ENCODE assay signal across 16 cellular contexts in the genomic region with DNA sequence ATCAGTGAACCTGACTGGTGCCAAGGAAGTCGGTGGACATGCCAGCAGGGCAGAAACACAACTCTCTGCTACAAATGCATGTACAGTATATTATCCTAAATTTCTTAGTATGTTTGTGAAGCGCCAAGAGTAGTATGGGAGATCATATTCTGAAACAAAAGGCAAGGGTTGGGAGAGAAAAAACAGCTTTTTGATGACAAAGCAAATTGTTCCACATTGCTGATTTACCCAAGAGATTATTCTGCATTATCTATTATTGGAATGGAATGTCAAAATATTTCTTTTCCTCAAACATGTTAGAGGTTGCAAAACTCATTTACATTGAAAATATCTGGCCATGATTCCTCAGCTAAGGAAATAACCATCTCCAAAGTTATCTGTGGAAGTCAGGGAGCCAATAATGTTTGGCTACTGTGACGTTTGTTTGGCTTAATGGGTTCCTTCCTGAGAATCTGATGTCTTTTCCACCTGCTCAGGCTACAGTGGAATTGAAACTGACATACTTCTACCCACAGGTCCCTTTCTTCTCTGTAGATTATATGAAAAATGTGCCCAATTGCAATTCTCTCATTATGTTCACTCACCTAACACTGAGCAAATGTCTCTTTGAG.
DNase-seq lines count a peak whose midpoint lies in the region; ATAC-seq, FAIRE-seq and TF ChIP-seq lines count a peak whose summit lies in the region.
"Had no signal": no experiment of that assay in that cellular context is flagged by ENCODE, and none has a peak within 500 bp of the region (broad histone marks: within the 10 kb centered on the region; RNA-seq: fewer than 3 reads in every experiment).

No MANE protein-coding gene starts in this region.

- no peak overlapping the region for H3K23ac ChIP-seq in IMR-90 (ENCODE audit: low read depth, low read length)

- in situ Hi-C loops in IMR-90 (cut with MboI; ENCODE audit: low sequenced_read_pairs) (no loop called here), transverse colon (cut with MboI; ENCODE audit: low pct_ligation_motif_present in 1 of 4, low pct_unique_long_range_greater_than_20kb in 1 of 4, low sequenced_read_pairs in 3 of 4) (no loop called here)

- no peak overlapping the region for H3K4ac ChIP-seq in IMR-90 (ENCODE audit: low read depth, low read length)

- H4K20me1 ChIP-seq in IMR-90 (ENCODE audit: insufficient read depth, low read length): no peaks in the 10 kb centered on the region

- no peak overlapping the region for H3K27ac Mint-ChIP-seq in endodermal cell
- H3K27ac Mint-ChIP-seq in osteocyte (ENCODE audit: unreplicated experiment): peak overlapping the region; percentile 21
- H3K27ac Mint-ChIP-seq in activated CD4-positive, alpha-beta T cell treated with anti-CD3 and anti-CD28 coated beads, Interleukin-2, amount 10 ng/mL, durations not matched to agents 7 days and 5 days: no peak overlapping the region
- H3K27ac Mint-ChIP-seq: B cell; CD4-positive, alpha-beta T cell had no signal

- H3K9ac ChIP-seq in IMR-90 (ENCODE audit: low read depth, low read length): no peak overlapping the region
- no peak overlapping the region for H3K9ac ChIP-seq in endodermal cell (ENCODE audit: extremely low read depth, low read length, poor library complexity, severe bottlenecking)

- no peaks in the 10 kb centered on the region for H3K4me1 ChIP-seq in A549
- H3K4me1 ChIP-seq in IMR-90 (ENCODE audit: control insufficient read depth, insufficient read depth, low read length): no peaks in the 10 kb centered on the region
- H3K4me1 ChIP-seq in endodermal cell (ENCODE audit: control insufficient read depth, insufficient read depth, low read length): peaks cover 3% of the 10 kb centered on the region
- no peaks in the 10 kb centered on the region for H3K4me1 ChIP-seq in transverse colon
- H3K4me1 ChIP-seq: HAP-1 had no signal

- no TSS peak for BruUV-seq in IMR-90 (replicated peaks; lab: Mats Ljungman, UMichigan)

- no peak overlapping the region for H2AFZ ChIP-seq in IMR-90 (replicated peaks; ENCODE audit: low read length, poor library complexity)

- H3K27me3 ChIP-seq in IMR-90 (ENCODE audit: control insufficient read depth, insufficient read depth, low read length): no peaks in the 10 kb centered on the region; the same call in 1 of the 2 replicates
- no peaks in the 10 kb centered on the region for H3K27me3 ChIP-seq in endodermal cell (ENCODE audit: control insufficient read depth, insufficient read depth, low read length, poor library complexity, severe bottlenecking)
- no peaks in the 10 kb centered on the region for H3K27me3 ChIP-seq in transverse colon

- FAIRE-seq in A549 (lab: Jason Lieb, UNC): no peak
- FAIRE-seq: GM12878, GM18507 had no signal

- no peak for DNase-seq in A549 (ENCODE audit: low read depth in 1 of 2, low spot score in 1 of 2)
- no peak for DNase-seq in IMR-90
- DNase-seq in endodermal cell: no peak
- no peak for DNase-seq in osteocyte (ENCODE audit: extremely low spot score, unreplicated experiment)
- DNase-seq in activated CD4-positive, alpha-beta T cell treated with anti-CD3 and anti-CD28 coated beads, Interleukin-2, amount 10 ng/mL, durations not matched to agents 7 days and 5 days: no peak
- no peak for DNase-seq in stimulated activated CD4-positive, alpha-beta T cell treated with anti-CD3 and anti-CD28 coated beads, Interleukin-4, amount 100 ng/mL, for 24 hours
- DNase-seq in transverse colon: no peak
- DNase-seq: C1 segment of cervical spinal cord; Calu3; CD4-positive, alpha-beta T cell; DMS 273 treated with DMSO at 0.1 percent for 48 hours; GOT3 had no signal

- ATAC-seq in A549 (no peak), IMR-90 (ENCODE audit: low read depth) (no peak)
- ATAC-seq: GM12878 had no signal

- no peaks in the 10 kb centered on the region for H3K9me3 ChIP-seq in A549
- no peaks in the 10 kb centered on the region for H3K9me3 ChIP-seq in IMR-90 (ENCODE audit: control insufficient read depth, insufficient read depth, low read length)
- H3K9me3 ChIP-seq in endodermal cell (ENCODE audit: control insufficient read depth, low read length): no peaks in the 10 kb centered on the region
- H3K9me3 ChIP-seq in transverse colon: no peaks in the 10 kb centered on the region
- H3K9me3 ChIP-seq: HAP-1 had no signal

- intact Hi-C loops in IMR-90 (cut with micrococcal nuclease) (no loop called here), transverse colon (cut with DNase I; ENCODE audit: low total_unique reads) (no loop called here)

- H3K9me3 Mint-ChIP-seq in endodermal cell (no peaks in the 10 kb centered on the region), osteocyte (ENCODE audit: unreplicated experiment) (peaks cover 15% of the 10 kb centered on the region)
- no peaks in the 10 kb centered on the region for H3K9me3 Mint-ChIP-seq in activated CD4-positive, alpha-beta T cell treated with anti-CD3 and anti-CD28 coated beads, Interleukin-2, amount 10 ng/mL, durations not matched to agents 7 days and 5 days
- H3K9me3 Mint-ChIP-seq: CD4-positive, alpha-beta T cell had no signal

- no peak overlapping the region for H2BK5ac ChIP-seq in IMR-90 (ENCODE audit: low read depth, low read length, poor library complexity, severe bottlenecking)

- H3K27me3 Mint-ChIP-seq in endodermal cell (ENCODE audit: insufficient read depth) (peaks cover 7% of the 10 kb centered on the region), osteocyte (ENCODE audit: unreplicated experiment) (no peaks in the 10 kb centered on the region)
- H3K27me3 Mint-ChIP-seq in activated CD4-positive, alpha-beta T cell treated with anti-CD3 and anti-CD28 coated beads, Interleukin-2, amount 10 ng/mL, durations not matched to agents 7 days and 5 days: peaks cover 5% of the 10 kb centered on the region

- H3K4me3 ChIP-seq in A549: no peak overlapping the region
- no peak overlapping the region for H3K4me3 ChIP-seq in IMR-90 (ENCODE audit: insufficient read depth, low read depth, low read length)
- H3K4me3 ChIP-seq in endodermal cell (ENCODE audit: low read length): no peak overlapping the region
- H3K4me3 ChIP-seq in transverse colon: no peak overlapping the region
- H3K4me3 ChIP-seq: GM12878, HAP-1 had no signal

- H3K36me3 ChIP-seq in IMR-90 (ENCODE audit: control insufficient read depth, insufficient read depth, low read length): no peaks in the 10 kb centered on the region
- no peaks in the 10 kb centered on the region for H3K36me3 ChIP-seq in endodermal cell (ENCODE audit: control insufficient read depth, insufficient read depth, low read length)
- no peaks in the 10 kb centered on the region for H3K36me3 ChIP-seq in transverse colon
- H3K36me3 ChIP-seq: HAP-1 had no signal

- H4K8ac ChIP-seq in IMR-90 (ENCODE audit: low read depth in 2 of 2, low read length in 2 of 2): no peak overlapping the region

- no peak for TF ChIP-seq POLR2A in A549 (IDR thresholded peaks at IDR 0.05; ENCODE audit: low read length)
- TF ChIP-seq POLR2A in IMR-90 (IDR thresholded peaks at IDR 0.05; ENCODE audit: low read depth, low read length): no peak
- no peak for TF ChIP-seq POLR2A in transverse colon (IDR thresholded peaks at IDR 0.05)

- no peaks in the 10 kb centered on the region for H3K36me3 Mint-ChIP-seq in endodermal cell (ENCODE audit: low read depth)
- no peaks in the 10 kb centered on the region for H3K36me3 Mint-ChIP-seq in osteocyte (ENCODE audit: unreplicated experiment)
- no peaks in the 10 kb centered on the region for H3K36me3 Mint-ChIP-seq in activated CD4-positive, alpha-beta T cell treated with anti-CD3 and anti-CD28 coated beads, Interleukin-2, amount 10 ng/mL, durations not matched to agents 7 days and 5 days (ENCODE audit: low read depth)

- H3K79me1 ChIP-seq in IMR-90 (ENCODE audit: low read depth in 1 of 2, low read length in 2 of 2): no peaks in the 10 kb centered on the region

- TF ChIP-seq EP300 in A549 (IDR thresholded peaks at IDR 0.05): no peak
- no peak for TF ChIP-seq EP300 in transverse colon (IDR thresholded peaks at IDR 0.05; ENCODE audit: low read depth)

- no peak overlapping the region for H3K18ac ChIP-seq in IMR-90 (ENCODE audit: low read depth, low read length)

- no peak overlapping the region for H4K5ac ChIP-seq in IMR-90 (ENCODE audit: low read depth, low read length)

- no peak overlapping the region for H3K56ac ChIP-seq in IMR-90 (ENCODE audit: extremely low read depth, insufficient read depth, low read length)

- TF ChIP-seq RAD21 in A549 (conservative IDR thresholded peaks at IDR 0.05 in 1 of 2, IDR thresholded peaks at IDR 0.05 in 1 of 2) (no peak), IMR-90 (IDR thresholded peaks at IDR 0.05; ENCODE audit: low read length) (no peak)

- WGBS in A549 (ENCODE audit: missing lambda C conversion rate): 0% methylated on average over 3 of the region's 3 CpGs
- WGBS in IMR-90 (ENCODE audit: extremely low coverage in 2 of 2, insufficient read length in 1 of 2), 2 experiments: no CpG with 5 or more reads among the region's 3 CpGs
- 86 to 100% methylated on average over 2 to 3 of the region's 3 CpGs for WGBS in endodermal cell (ENCODE audit: insufficient coverage in 1 of 2, insufficient read length in 1 of 2), 2 experiments
- 29 to 39% methylated on average over 2 to 3 of the region's 3 CpGs for whole genome bisulfite sequencing in transverse colon (ENCODE audit: low coverage in 1 of 2), 2 donors

- no peak overlapping the region for H3K14ac ChIP-seq in IMR-90 (replicated peaks; ENCODE audit: low read depth, low read length)

- no peak overlapping the region for H2BK20ac ChIP-seq in IMR-90 (ENCODE audit: low read depth, low read length)

- no peak overlapping the region for H2BK15ac ChIP-seq in IMR-90 (ENCODE audit: low read depth, low read length)

- H2AK9ac ChIP-seq in IMR-90 (replicated peaks; ENCODE audit: low read depth, low read length, poor library complexity): no peak overlapping the region

- TF ChIP-seq CTCF in A549 (IDR thresholded peaks at IDR 0.05): no peak
- no peak for TF ChIP-seq CTCF in IMR-90 (conservative IDR thresholded peaks at IDR 0.05; ENCODE audit: low read depth, low read length)
- no peak for TF ChIP-seq CTCF in endodermal cell (conservative IDR thresholded peaks at IDR 0.05)
- no peak for TF ChIP-seq CTCF in osteocyte (IDR thresholded peaks at IDR 0.05)
- TF ChIP-seq CTCF in transverse colon (IDR thresholded peaks at IDR 0.05): no peak

- CTCF ChIA-PET in A549 (lab: Yijun Ruan, JAX): no interaction called here
- CTCF ChIA-PET in IMR-90 (lab: Yijun Ruan, JAX): no interaction called here
- CTCF ChIA-PET in activated CD4-positive, alpha-beta T cell treated with anti-CD3 and anti-CD28 coated beads, Interleukin-2, amount 10 ng/mL, durations not matched to agents 7 days and 5 days (lab: Charles Lee): no interaction called here

- dilution Hi-C loops in IMR-90 (cut with HindIII; ENCODE audit: low sequenced_read_pairs, unreplicated experiment): no loop called here

- no peak overlapping the region for H3K4me3 Mint-ChIP-seq in endodermal cell
- no peak overlapping the region for H3K4me3 Mint-ChIP-seq in osteocyte (ENCODE audit: unreplicated experiment)
- H3K4me3 Mint-ChIP-seq in activated CD4-positive, alpha-beta T cell treated with anti-CD3 and anti-CD28 coated beads, Interleukin-2, amount 10 ng/mL, durations not matched to agents 7 days and 5 days: no peak overlapping the region
- H3K4me3 Mint-ChIP-seq: B cell; CD4-positive, alpha-beta T cell had no signal

- H3K4me2 ChIP-seq in A549 (no peak overlapping the region), IMR-90 (ENCODE audit: low read depth, low read length) (no peak overlapping the region)

- H3K4me1 Mint-ChIP-seq in endodermal cell: no peaks in the 10 kb centered on the region
- peaks cover 6% of the 10 kb centered on the region for H3K4me1 Mint-ChIP-seq in osteocyte (ENCODE audit: unreplicated experiment)
- H3K4me1 Mint-ChIP-seq in activated CD4-positive, alpha-beta T cell treated with anti-CD3 and anti-CD28 coated beads, Interleukin-2, amount 10 ng/mL, durations not matched to agents 7 days and 5 days: no peaks in the 10 kb centered on the region
- H3K4me1 Mint-ChIP-seq: B cell had no signal

- no peak overlapping the region for H2AK5ac ChIP-seq in IMR-90 (ENCODE audit: low read depth, low read length)

- H2BK120ac ChIP-seq in IMR-90 (ENCODE audit: low read depth, low read length): no peak overlapping the region

- H3K9me1 ChIP-seq in IMR-90 (ENCODE audit: insufficient read depth, low read length): no peaks in the 10 kb centered on the region

- POLR2A ChIA-PET in A549 (lab: Yijun Ruan, JAX) (no interaction called here), IMR-90 (lab: Charles Lee; ENCODE audit: unreplicated experiment) (no interaction called here)
- POLR2A ChIA-PET in activated CD4-positive, alpha-beta T cell treated with anti-CD3 and anti-CD28 coated beads, Interleukin-2, amount 10 ng/mL, durations not matched to agents 7 days and 5 days (lab: Charles Lee): no interaction called here

- H3K27ac ChIP-seq in A549: no peak overlapping the region
- H3K27ac ChIP-seq in IMR-90 (ENCODE audit: insufficient read depth, low read length): no peak overlapping the region
- H3K27ac ChIP-seq in endodermal cell (ENCODE audit: low read depth, low read length): peak overlapping the region; percentile 41
- H3K27ac ChIP-seq in transverse colon: no peak overlapping the region

- no peak overlapping the region for H4K91ac ChIP-seq in IMR-90 (ENCODE audit: insufficient read depth, low read depth, low read length)
